9 cellular contexts compared by ENCODE assay signal in the genomic region with DNA sequence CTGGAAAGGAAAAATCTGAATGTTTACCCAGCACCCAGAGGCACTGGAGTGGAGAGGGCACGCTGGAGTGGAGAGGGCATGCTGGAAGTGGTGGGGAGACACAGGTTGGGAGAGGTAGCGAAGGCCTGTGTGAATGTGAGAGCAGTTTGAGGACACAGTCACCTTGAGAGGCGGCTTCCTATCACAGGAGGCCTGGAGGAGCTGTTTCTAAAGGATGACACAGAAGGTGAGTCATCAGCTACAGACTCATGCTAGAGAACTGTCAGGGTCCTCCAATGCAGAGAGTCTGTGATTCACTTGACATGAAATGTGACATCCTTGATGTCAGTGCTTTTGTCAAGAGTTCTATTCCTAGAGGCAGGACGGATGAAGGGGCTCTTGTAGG. TPM values are rescaled to one million over a fixed set of nuclear protein-coding genes. Genes with fewer than 3 reads are reported as not detected.
A peak's percentile ranks its signal among the peaks of the same experiment; 100 is the strongest.
DNase-seq lines count a peak whose midpoint lies in the region; ATAC-seq, FAIRE-seq and TF ChIP-seq lines count a peak whose summit lies in the region.
"Had no signal": no experiment of that assay in that cellular context is flagged by ENCODE, and none has a peak within 500 bp of the region (broad histone marks: within the 10 kb centered on the region; RNA-seq: fewer than 3 reads in every experiment).

No MANE protein-coding gene starts in this region.

- H2AK9ac ChIP-seq in IMR-90 (replicated peaks; ENCODE audit: low read depth, low read length, poor library complexity) = no peak overlapping the region

- no peaks in the 10 kb centered on the region for H3K9me3 ChIP-seq in IMR-90 (ENCODE audit: control insufficient read depth, insufficient read depth, low read length)
- no peaks in the 10 kb centered on the region for H3K9me3 ChIP-seq in HepG2 (ENCODE audit: low read length)

- no peak for FAIRE-seq in HepG2 (lab: Jason Lieb, UNC)
- FAIRE-seq: GM18507 had no signal

- dilution Hi-C loops in IMR-90 (cut with HindIII; ENCODE audit: low sequenced_read_pairs, unreplicated experiment) = no loop called here

- H2BK5ac ChIP-seq in IMR-90 (ENCODE audit: low read depth, low read length, poor library complexity, severe bottlenecking) = peak overlapping the region; percentile 66

- no peak overlapping the region for H4K8ac ChIP-seq in IMR-90 (ENCODE audit: low read depth in 2 of 2, low read length in 2 of 2)

- H3K9ac ChIP-seq in IMR-90 (ENCODE audit: low read depth, low read length) (no peak overlapping the region), HepG2 (ENCODE audit: insufficient read depth, low read depth, low read length) (no peak overlapping the region)

- no peak overlapping the region for H3K4ac ChIP-seq in IMR-90 (ENCODE audit: low read depth, low read length)

- H2AFZ ChIP-seq in IMR-90 (replicated peaks; ENCODE audit: low read length, poor library complexity) (peak overlapping the region; percentile 48), HepG2 (ENCODE audit: low read length) (no peak overlapping the region)

- H3K4me1 Mint-ChIP-seq in mesothelial cell of epicardium = peaks cover 15% of the 10 kb centered on the region

- no peak overlapping the region for H3K14ac ChIP-seq in IMR-90 (replicated peaks; ENCODE audit: low read depth, low read length)

- intact Hi-C loops in IMR-90 (cut with micrococcal nuclease) (no loop called here), HepG2 (cut with micrococcal nuclease; ENCODE audit: unreplicated experiment) (no loop called here)

- no peak overlapping the region for H2BK15ac ChIP-seq in IMR-90 (ENCODE audit: low read depth, low read length)

- no peaks in the 10 kb centered on the region for H3K27me3 Mint-ChIP-seq in mesothelial cell of epicardium (ENCODE audit: low read depth)

- H2AK5ac ChIP-seq in IMR-90 (ENCODE audit: low read depth, low read length) = no peak overlapping the region

- no peaks in the 10 kb centered on the region for H3K9me3 Mint-ChIP-seq in mesothelial cell of epicardium

- H3K36me3 Mint-ChIP-seq in mesothelial cell of epicardium = peaks cover 13% of the 10 kb centered on the region

- no peak for TF ChIP-seq EP300 in HepG2 (IDR thresholded peaks at IDR 0.05; ENCODE audit: low read depth in 2 of 2, low read length in 2 of 2)
- no peak for TF ChIP-seq EP300 in HepG2 (CRISPR knock-in tag; IDR thresholded peaks at IDR 0.05; ENCODE audit: borderline replicate concordance)

- BruUV-seq in IMR-90 (replicated peaks; lab: Mats Ljungman, UMichigan) = no TSS peak
- no TSS peak for BruUV-seq in HepG2 (replicated peaks; lab: Mats Ljungman, UMichigan)

- H3K23ac ChIP-seq in IMR-90 (ENCODE audit: low read depth, low read length) = no peak overlapping the region

- DNase-seq in ACHN (peak; percentile 85), IMR-90 (peak; percentile 93), amniotic stem cell (lab: John Stamatoyannopoulos, UW) (peak; percentile 82), HepG2 (ENCODE audit: low spot score) (peak; percentile 53), mesothelial cell of epicardium (ENCODE audit: low spot score in 2 of 2, unreplicated experiment in 2 of 2) (no peak), NCI-H1048 (lab: John Stamatoyannopoulos, UW) (no peak)

- WGBS in IMR-90 (ENCODE audit: extremely low coverage in 2 of 2, insufficient read length in 1 of 2), 2 experiments = 50% methylated on average over 3 of the region's 4 CpGs; no CpG with 5 or more reads in 1 of the 2 experiments
- WGBS in HepG2 (ENCODE audit: low lambda C conversion rate) = 90% methylated on average over 4 of the region's 4 CpGs

- POLR2A ChIA-PET in IMR-90 (lab: Charles Lee; ENCODE audit: unreplicated experiment) = no interaction called here
- POLR2A ChIA-PET in HepG2 (lab: Yijun Ruan, JAX) = interaction anchor here (0.9 kb wide), 1 partner anchor 14 kb away, joined by 3 read pairs; a partner anchor contains a TSS

- no peak overlapping the region for H3K18ac ChIP-seq in IMR-90 (ENCODE audit: low read depth, low read length)

- in situ Hi-C loops in ACHN (cut with HindIII; ENCODE audit: low pct_ligation_motif_present, low pct_unique_long_range_greater_than_20kb, low sequenced_read_pairs) = no loop called here
- in situ Hi-C loops in IMR-90 (cut with MboI; ENCODE audit: low sequenced_read_pairs) = no loop called here
- in situ Hi-C loops in HepG2 (cut with HindIII; ENCODE audit: extremely low pct_ligation_motif_present, low pct_unique_long_range_greater_than_20kb) = no loop called here

- no peak overlapping the region for H2BK120ac ChIP-seq in IMR-90 (ENCODE audit: low read depth, low read length)

- CTCF ChIA-PET in IMR-90 (lab: Yijun Ruan, JAX) (interaction anchor here (0.6 kb wide), 1 partner anchor 18 kb away, joined by 3 read pairs; no protein-coding TSS in a partner anchor), HepG2 (lab: Yijun Ruan, JAX; ENCODE audit: low intra/inter-chr PET ratio, low total read pairs) (no interaction called here)

- no peaks in the 10 kb centered on the region for H3K79me2 ChIP-seq in HepG2 (ENCODE audit: insufficient read depth, low read length)

- TF ChIP-seq POLR2A in IMR-90 (IDR thresholded peaks at IDR 0.05; ENCODE audit: low read depth, low read length) (no peak), HepG2 (IDR thresholded peaks at IDR 0.05; ENCODE audit: insufficient read depth in 1 of 2, low read depth in 2 of 2, low read length in 2 of 2) (no peak)

- no peaks in the 10 kb centered on the region for H3K27me3 ChIP-seq in IMR-90 (ENCODE audit: control insufficient read depth, insufficient read depth, low read length)
- H3K27me3 ChIP-seq in HepG2 (ENCODE audit: control insufficient read depth in 1 of 2, insufficient read depth in 2 of 2, low read length in 2 of 2) = no peaks in the 10 kb centered on the region

- ATAC-seq in IMR-90 (ENCODE audit: low read depth) (peak; percentile 88), HepG2 (no peak), GM19035 (IDR thresholded peaks at IDR 0.05; ENCODE audit: unreplicated experiment) (no peak), GM18868 (IDR thresholded peaks at IDR 0.05; ENCODE audit: unreplicated experiment) (no peak)

- H3K4me3 Mint-ChIP-seq in mesothelial cell of epicardium = no peak overlapping the region

- H3K4me1 ChIP-seq in IMR-90 (ENCODE audit: control insufficient read depth, insufficient read depth, low read length) = peaks cover 23% of the 10 kb centered on the region
- peaks cover 34% of the 10 kb centered on the region for H3K4me1 ChIP-seq in HepG2 (ENCODE audit: insufficient read depth, low read length)

- TF ChIP-seq CTCF in IMR-90 (conservative IDR thresholded peaks at IDR 0.05; ENCODE audit: low read depth, low read length) (no peak), HepG2 (CRISPR knock-in tag; IDR thresholded peaks at IDR 0.05) (no peak), mesothelial cell of epicardium (IDR thresholded peaks at IDR 0.05; ENCODE audit: unreplicated experiment) (no peak)

- no peak overlapping the region for H2BK20ac ChIP-seq in IMR-90 (ENCODE audit: low read depth, low read length)

- no peak overlapping the region for H3K56ac ChIP-seq in IMR-90 (ENCODE audit: extremely low read depth, insufficient read depth, low read length)

- no peak overlapping the region for H4K91ac ChIP-seq in IMR-90 (ENCODE audit: insufficient read depth, low read depth, low read length)

- no peak overlapping the region for H4K5ac ChIP-seq in IMR-90 (ENCODE audit: low read depth, low read length)

- H3K27ac ChIP-seq in IMR-90 (ENCODE audit: insufficient read depth, low read length) = no peak overlapping the region
- H3K27ac ChIP-seq in HepG2 (ENCODE audit: extremely low read length, insufficient read depth, low read length) = no peak overlapping the region

- H3K27ac Mint-ChIP-seq in mesothelial cell of epicardium = no peak overlapping the region

- H3K36me3 ChIP-seq in IMR-90 (ENCODE audit: control insufficient read depth, insufficient read depth, low read length) = peaks cover 11% of the 10 kb centered on the region
- peaks cover 14 to 18% of the 10 kb centered on the region in 2 experiments; a peak in 4 of 5 replicates for H3K36me3 ChIP-seq in HepG2 (replicated peaks in 1 of 2; ENCODE audit: control insufficient read depth in 1 of 2, insufficient read depth in 2 of 2, low read length in 2 of 2)

- no peak overlapping the region for H3K4me3 ChIP-seq in IMR-90 (ENCODE audit: insufficient read depth, low read depth, low read length)
- H3K4me3 ChIP-seq in HepG2 (replicated peaks in 1 of 3; ENCODE audit: insufficient read depth in 1 of 3, low read depth in 2 of 3, low read length in 3 of 3) = no peak overlapping the region

- TF ChIP-seq RAD21 in IMR-90 (IDR thresholded peaks at IDR 0.05; ENCODE audit: low read length) (no peak), HepG2 (CRISPR knock-in tag; IDR thresholded peaks at IDR 0.05) (no peak)

- H4K20me1 ChIP-seq in IMR-90 (ENCODE audit: insufficient read depth, low read length) (peaks cover 61% of the 10 kb centered on the region), HepG2 (ENCODE audit: insufficient read depth, low read length) (peaks cover 6% of the 10 kb centered on the region; the same call in 1 of the 2 replicates)

- no peak overlapping the region for H3K4me2 ChIP-seq in IMR-90 (ENCODE audit: low read depth, low read length)
- H3K4me2 ChIP-seq in HepG2 (ENCODE audit: low read depth, low read length) = no peak overlapping the region

- peaks cover 34% of the 10 kb centered on the region for H3K9me1 ChIP-seq in IMR-90 (ENCODE audit: insufficient read depth, low read length)

- peaks cover 14 to 74% of the 10 kb centered on the region in 2 experiments for H3K79me1 ChIP-seq in IMR-90 (ENCODE audit: low read depth in 1 of 2, low read length in 2 of 2)

RNA-seq across cellular contexts. Expression of a gene that starts 13.8 kb away (rescaled TPM):
- total RNA-seq in IMR-90 (2012; rRNA removed) (0.18 and 0.28 TPM in 2 replicates), HepG2 (2016; rRNA removed; fragmentation: Illumina TruSeq; extraction: Trizol) (1.1 and 2.7 TPM in 2 replicates), mesothelial cell of epicardium (1.00 to 1.5 TPM (median 1.4 TPM) in 3 replicates)
- polyA plus RNA-seq in IMR-90 (2012; rRNA removed) (0.89 and 1.1 TPM in 2 replicates), HepG2 (2011; rRNA removed) (1.7 and 1.9 TPM in 2 replicates)
- polyA plus RNA-seq in IMR-90 (2012; cell fraction: cytosol; rRNA removed) = 0.49 and 1.1 TPM in 2 replicates
- polyA plus RNA-seq in IMR-90 (2012; cell fraction: nucleus; rRNA removed; ENCODE audit: low replicate concordance) = 5.0 and 13.4 TPM in 2 replicates
- total RNA-seq in HepG2 (2016; cell fraction: cytosol; rRNA removed; fragmentation: Illumina TruSeq; extraction: Trizol; ENCODE audit: low read depth) = 1.7 and 2.0 TPM in 2 replicates
- 1.9 and 2.5 TPM in 2 replicates for total RNA-seq in HepG2 (2016; cell fraction: insoluble cytoplasmic fraction; rRNA removed; fragmentation: Illumina TruSeq; extraction: Trizol)
- total RNA-seq in HepG2 (2016; cell fraction: membrane; rRNA removed; fragmentation: Illumina TruSeq; extraction: Trizol) = 2.8 and 4.0 TPM in 2 replicates
- 2.4 and 3.4 TPM in 2 replicates for total RNA-seq in HepG2 (2016; cell fraction: nucleus; rRNA removed; fragmentation: Illumina TruSeq; extraction: Trizol)
- polyA plus RNA-seq in HepG2 (2011; cell fraction: cytosol; rRNA removed) = 0.82 and 1.1 TPM in 2 replicates
- 8.1 and 10.3 TPM in 2 replicates for polyA plus RNA-seq in HepG2 (2011; cell fraction: nucleus; rRNA removed)
- 0.86 and 2.7 TPM in 2 replicates for polyA plus RNA-seq in HepG2 (2012)
- 2.1 and 2.2 TPM in 2 replicates for polyA plus RNA-seq in HepG2 (2016; cell fraction: cytosol; fragmentation: Illumina TruSeq; extraction: Trizol; ENCODE audit: low read depth)
- 0.96 and 3.6 TPM in 2 replicates for polyA plus RNA-seq in HepG2 (2016; cell fraction: insoluble cytoplasmic fraction; fragmentation: Illumina TruSeq; extraction: Trizol; ENCODE audit: low read depth)
- 1.7 and 2.4 TPM in 2 replicates for polyA plus RNA-seq in HepG2 (2016; cell fraction: membrane; fragmentation: Illumina TruSeq; extraction: Trizol; ENCODE audit: low read depth)
- polyA plus RNA-seq in HepG2 (2016; cell fraction: nucleus; fragmentation: Illumina TruSeq; extraction: Trizol; ENCODE audit: insufficient read depth, low read depth) = 6.3 and 7.8 TPM in 2 replicates
- polyA minus RNA-seq in HepG2 (2011; rRNA and poly(A)+ RNA removed; ENCODE audit: low replicate concordance) = 1.8 and 2.2 TPM in 2 replicates
- not detected in 2 replicates for polyA minus RNA-seq in HepG2 (2011; cell fraction: cytosol; rRNA and poly(A)+ RNA removed)
- 0.90 and 2.0 TPM in 2 replicates for polyA minus RNA-seq in HepG2 (2011; cell fraction: nucleus; rRNA and poly(A)+ RNA removed)

RNA-seq across cellular contexts. Expression of a gene that starts 18.8 kb away (rescaled TPM):
- total RNA-seq in IMR-90 (2012; rRNA removed) (25.6 and 28.7 TPM in 2 replicates), HepG2 (2016; rRNA removed; fragmentation: Illumina TruSeq; extraction: Trizol) (65.9 and 71.3 TPM in 2 replicates), mesothelial cell of epicardium (14.0 to 17.2 TPM (median 16.7 TPM) in 3 replicates)
- polyA plus RNA-seq in IMR-90 (2012; rRNA removed) (36.7 and 50.5 TPM in 2 replicates), HepG2 (2011; rRNA removed) (12.7 and 17.8 TPM in 2 replicates)
- polyA plus RNA-seq in IMR-90 (2012; cell fraction: cytosol; rRNA removed) = 69.8 and 71.1 TPM in 2 replicates
- 27.2 and 55.0 TPM in 2 replicates for polyA plus RNA-seq in IMR-90 (2012; cell fraction: nucleus; rRNA removed; ENCODE audit: low replicate concordance)
- 135 and 146 TPM in 2 replicates for total RNA-seq in HepG2 (2016; cell fraction: cytosol; rRNA removed; fragmentation: Illumina TruSeq; extraction: Trizol; ENCODE audit: low read depth)
- total RNA-seq in HepG2 (2016; cell fraction: insoluble cytoplasmic fraction; rRNA removed; fragmentation: Illumina TruSeq; extraction: Trizol) = 68.9 and 72.1 TPM in 2 replicates
- 107 and 122 TPM in 2 replicates for total RNA-seq in HepG2 (2016; cell fraction: membrane; rRNA removed; fragmentation: Illumina TruSeq; extraction: Trizol)
- total RNA-seq in HepG2 (2016; cell fraction: nucleus; rRNA removed; fragmentation: Illumina TruSeq; extraction: Trizol) = 28.4 and 28.5 TPM in 2 replicates
- polyA plus RNA-seq in HepG2 (2011; cell fraction: cytosol; rRNA removed) = 15.3 and 32.0 TPM in 2 replicates
- polyA plus RNA-seq in HepG2 (2011; cell fraction: nucleus; rRNA removed) = 23.8 and 27.0 TPM in 2 replicates
- 20.6 and 20.8 TPM in 2 replicates for polyA plus RNA-seq in HepG2 (2012)
- 128 and 158 TPM in 2 replicates for polyA plus RNA-seq in HepG2 (2016; cell fraction: cytosol; fragmentation: Illumina TruSeq; extraction: Trizol; ENCODE audit: low read depth)
- 65.0 and 66.8 TPM in 2 replicates for polyA plus RNA-seq in HepG2 (2016; cell fraction: insoluble cytoplasmic fraction; fragmentation: Illumina TruSeq; extraction: Trizol; ENCODE audit: low read depth)
- polyA plus RNA-seq in HepG2 (2016; cell fraction: membrane; fragmentation: Illumina TruSeq; extraction: Trizol; ENCODE audit: low read depth) = 86.7 and 90.6 TPM in 2 replicates
- polyA plus RNA-seq in HepG2 (2016; cell fraction: nucleus; fragmentation: Illumina TruSeq; extraction: Trizol; ENCODE audit: insufficient read depth, low read depth) = 32.5 and 33.1 TPM in 2 replicates
- polyA minus RNA-seq in HepG2 (2011; rRNA and poly(A)+ RNA removed; ENCODE audit: low replicate concordance) = 16.1 and 17.6 TPM in 2 replicates
- 5.4 and 12.7 TPM in 2 replicates for polyA minus RNA-seq in HepG2 (2011; cell fraction: cytosol; rRNA and poly(A)+ RNA removed)
- polyA minus RNA-seq in HepG2 (2011; cell fraction: nucleus; rRNA and poly(A)+ RNA removed) = 7.2 and 9.8 TPM in 2 replicates

RNA-seq across cellular contexts. Expression of a gene that starts 24.8 kb away (rescaled TPM):
- total RNA-seq in IMR-90 (2012; rRNA removed) (10.3 and 11.5 TPM in 2 replicates), HepG2 (2016; rRNA removed; fragmentation: Illumina TruSeq; extraction: Trizol) (8.4 and 12.9 TPM in 2 replicates), mesothelial cell of epicardium (41.5 to 44.5 TPM (median 43.3 TPM) in 3 replicates)
- polyA plus RNA-seq in IMR-90 (2012; rRNA removed) (26.5 and 26.7 TPM in 2 replicates), HepG2 (2011; rRNA removed) (19.1 and 45.7 TPM in 2 replicates)
- 14.3 and 32.1 TPM in 2 replicates for polyA plus RNA-seq in IMR-90 (2012; cell fraction: cytosol; rRNA removed)
- polyA plus RNA-seq in IMR-90 (2012; cell fraction: nucleus; rRNA removed; ENCODE audit: low replicate concordance) = 18.0 and 37.0 TPM in 2 replicates
- 19.3 and 21.7 TPM in 2 replicates for total RNA-seq in HepG2 (2016; cell fraction: cytosol; rRNA removed; fragmentation: Illumina TruSeq; extraction: Trizol; ENCODE audit: low read depth)
- total RNA-seq in HepG2 (2016; cell fraction: insoluble cytoplasmic fraction; rRNA removed; fragmentation: Illumina TruSeq; extraction: Trizol) = 11.2 and 11.8 TPM in 2 replicates
- 29.0 and 30.2 TPM in 2 replicates for total RNA-seq in HepG2 (2016; cell fraction: membrane; rRNA removed; fragmentation: Illumina TruSeq; extraction: Trizol)
- 10.0 and 11.3 TPM in 2 replicates for total RNA-seq in HepG2 (2016; cell fraction: nucleus; rRNA removed; fragmentation: Illumina TruSeq; extraction: Trizol)
- 25.6 and 28.0 TPM in 2 replicates for polyA plus RNA-seq in HepG2 (2011; cell fraction: cytosol; rRNA removed)
- polyA plus RNA-seq in HepG2 (2011; cell fraction: nucleus; rRNA removed) = 28.8 and 29.7 TPM in 2 replicates
- 18.9 and 23.9 TPM in 2 replicates for polyA plus RNA-seq in HepG2 (2012)
- polyA plus RNA-seq in HepG2 (2016; cell fraction: cytosol; fragmentation: Illumina TruSeq; extraction: Trizol; ENCODE audit: low read depth) = 17.3 and 28.4 TPM in 2 replicates
- polyA plus RNA-seq in HepG2 (2016; cell fraction: insoluble cytoplasmic fraction; fragmentation: Illumina TruSeq; extraction: Trizol; ENCODE audit: low read depth) = 25.1 and 27.8 TPM in 2 replicates
- polyA plus RNA-seq in HepG2 (2016; cell fraction: membrane; fragmentation: Illumina TruSeq; extraction: Trizol; ENCODE audit: low read depth) = 46.7 and 49.0 TPM in 2 replicates
- polyA plus RNA-seq in HepG2 (2016; cell fraction: nucleus; fragmentation: Illumina TruSeq; extraction: Trizol; ENCODE audit: insufficient read depth, low read depth) = 19.1 and 27.5 TPM in 2 replicates
- 49.1 and 87.7 TPM in 2 replicates for polyA minus RNA-seq in HepG2 (2011; rRNA and poly(A)+ RNA removed; ENCODE audit: low replicate concordance)
- 17.5 and 18.7 TPM in 2 replicates for polyA minus RNA-seq in HepG2 (2011; cell fraction: cytosol; rRNA and poly(A)+ RNA removed)
- polyA minus RNA-seq in HepG2 (2011; cell fraction: nucleus; rRNA and poly(A)+ RNA removed) = 16.0 and 20.4 TPM in 2 replicates

RNA-seq across cellular contexts. Expression of a gene that starts 26.1 kb away (rescaled TPM):
- total RNA-seq in IMR-90 (2012; rRNA removed) (1.4 and 1.7 TPM in 2 replicates), HepG2 (2016; rRNA removed; fragmentation: Illumina TruSeq; extraction: Trizol) (13.2 and 36.1 TPM in 2 replicates), mesothelial cell of epicardium (68.5 to 73.8 TPM (median 68.8 TPM) in 3 replicates)
- polyA plus RNA-seq in IMR-90 (2012; rRNA removed) (18.8 and 22.5 TPM in 2 replicates), HepG2 (2011; rRNA removed) (38.9 and 46.0 TPM in 2 replicates)
- polyA plus RNA-seq in IMR-90 (2012; cell fraction: cytosol; rRNA removed) = 6.5 and 10.4 TPM in 2 replicates
- polyA plus RNA-seq in IMR-90 (2012; cell fraction: nucleus; rRNA removed; ENCODE audit: low replicate concordance) = 143 and 421 TPM in 2 replicates
- total RNA-seq in HepG2 (2016; cell fraction: cytosol; rRNA removed; fragmentation: Illumina TruSeq; extraction: Trizol; ENCODE audit: low read depth) = 21.4 and 35.2 TPM in 2 replicates
- total RNA-seq in HepG2 (2016; cell fraction: insoluble cytoplasmic fraction; rRNA removed; fragmentation: Illumina TruSeq; extraction: Trizol) = 15.3 and 43.4 TPM in 2 replicates
- total RNA-seq in HepG2 (2016; cell fraction: membrane; rRNA removed; fragmentation: Illumina TruSeq; extraction: Trizol) = 28.1 and 30.3 TPM in 2 replicates
- 38.4 and 54.9 TPM in 2 replicates for total RNA-seq in HepG2 (2016; cell fraction: nucleus; rRNA removed; fragmentation: Illumina TruSeq; extraction: Trizol)
- polyA plus RNA-seq in HepG2 (2011; cell fraction: cytosol; rRNA removed) = 19.5 and 23.4 TPM in 2 replicates
- polyA plus RNA-seq in HepG2 (2011; cell fraction: nucleus; rRNA removed) = 217 and 291 TPM in 2 replicates
- 56.2 and 59.4 TPM in 2 replicates for polyA plus RNA-seq in HepG2 (2012)
- 28.0 and 29.1 TPM in 2 replicates for polyA plus RNA-seq in HepG2 (2016; cell fraction: cytosol; fragmentation: Illumina TruSeq; extraction: Trizol; ENCODE audit: low read depth)
- 16.8 and 22.2 TPM in 2 replicates for polyA plus RNA-seq in HepG2 (2016; cell fraction: insoluble cytoplasmic fraction; fragmentation: Illumina TruSeq; extraction: Trizol; ENCODE audit: low read depth)
- 27.6 and 33.3 TPM in 2 replicates for polyA plus RNA-seq in HepG2 (2016; cell fraction: membrane; fragmentation: Illumina TruSeq; extraction: Trizol; ENCODE audit: low read depth)
- polyA plus RNA-seq in HepG2 (2016; cell fraction: nucleus; fragmentation: Illumina TruSeq; extraction: Trizol; ENCODE audit: insufficient read depth, low read depth) = 213 and 231 TPM in 2 replicates
- 3.9 and 39.1 TPM in 2 replicates for polyA minus RNA-seq in HepG2 (2011; rRNA and poly(A)+ RNA removed; ENCODE audit: low replicate concordance)
- 12.8 and 12.9 TPM in 2 replicates for polyA minus RNA-seq in HepG2 (2011; cell fraction: cytosol; rRNA and poly(A)+ RNA removed)
- polyA minus RNA-seq in HepG2 (2011; cell fraction: nucleus; rRNA and poly(A)+ RNA removed) = 24.2 and 31.6 TPM in 2 replicates

RNA-seq across cellular contexts. Expression of a gene that starts 33.2 kb away (rescaled TPM):
- not detected in 2 replicates for total RNA-seq in IMR-90 (2012; rRNA removed)
- 0.27 and 0.32 TPM in 2 replicates for polyA plus RNA-seq in IMR-90 (2012; rRNA removed)
- 0.09 and 0.14 TPM in 2 replicates for polyA plus RNA-seq in IMR-90 (2012; cell fraction: cytosol; rRNA removed)
- polyA plus RNA-seq in IMR-90 (2012; cell fraction: nucleus; rRNA removed; ENCODE audit: low replicate concordance) = 3.2 and 5.5 TPM in 2 replicates
- total RNA-seq in HepG2 (2016; rRNA removed; fragmentation: Illumina TruSeq; extraction: Trizol) = 0.53 TPM in 1 of 2 replicates, not detected in the other
- total RNA-seq in HepG2 (2016; cell fraction: cytosol; rRNA removed; fragmentation: Illumina TruSeq; extraction: Trizol; ENCODE audit: low read depth) = not detected in 2 replicates
- 0.24 TPM in 1 of 2 replicates, not detected in the other for total RNA-seq in HepG2 (2016; cell fraction: insoluble cytoplasmic fraction; rRNA removed; fragmentation: Illumina TruSeq; extraction: Trizol)
- total RNA-seq in HepG2 (2016; cell fraction: membrane; rRNA removed; fragmentation: Illumina TruSeq; extraction: Trizol) = 0.38 TPM in 1 of 2 replicates, not detected in the other
- not detected in 2 replicates for total RNA-seq in HepG2 (2016; cell fraction: nucleus; rRNA removed; fragmentation: Illumina TruSeq; extraction: Trizol)
- 1.2 and 1.3 TPM in 2 replicates for polyA plus RNA-seq in HepG2 (2011; rRNA removed)
- polyA plus RNA-seq in HepG2 (2011; cell fraction: cytosol; rRNA removed) = 0.33 and 0.93 TPM in 2 replicates
- polyA plus RNA-seq in HepG2 (2011; cell fraction: nucleus; rRNA removed) = 11.7 and 16.3 TPM in 2 replicates
- polyA plus RNA-seq in HepG2 (2012) = 0.90 and 2.0 TPM in 2 replicates
- 0.19 TPM in 1 of 2 replicates, not detected in the other for polyA plus RNA-seq in HepG2 (2016; cell fraction: cytosol; fragmentation: Illumina TruSeq; extraction: Trizol; ENCODE audit: low read depth)
- polyA plus RNA-seq in HepG2 (2016; cell fraction: insoluble cytoplasmic fraction; fragmentation: Illumina TruSeq; extraction: Trizol; ENCODE audit: low read depth) = not detected in 2 replicates
- not detected in 2 replicates for polyA plus RNA-seq in HepG2 (2016; cell fraction: membrane; fragmentation: Illumina TruSeq; extraction: Trizol; ENCODE audit: low read depth)
- 1.4 and 1.9 TPM in 2 replicates for polyA plus RNA-seq in HepG2 (2016; cell fraction: nucleus; fragmentation: Illumina TruSeq; extraction: Trizol; ENCODE audit: insufficient read depth, low read depth)
- polyA minus RNA-seq in HepG2 (2011; rRNA and poly(A)+ RNA removed; ENCODE audit: low replicate concordance) = 0.86 TPM in 1 of 2 replicates, not detected in the other
- polyA minus RNA-seq in HepG2 (2011; cell fraction: cytosol; rRNA and poly(A)+ RNA removed) = not detected in 2 replicates
- polyA minus RNA-seq in HepG2 (2011; cell fraction: nucleus; rRNA and poly(A)+ RNA removed) = not detected in 2 replicates
- 0.66 to 0.99 TPM in 2 of 3 replicates, not detected in the other for total RNA-seq in mesothelial cell of epicardium

Comparison
In these comparisons a context has a peak if more than half of its experiments do, and no peak if none do; other contexts are left out.
1. DNase-seq: peak in ACHN (single experiment), IMR-90 (single experiment), amniotic stem cell (single experiment) and HepG2 (single experiment); none in mesothelial cell of epicardium (0 of 2) and NCI-H1048 (single experiment).